8 cellular contexts compared by ENCODE assay signal in genomic region chr22:46578251-46578823, GRCh38. TPM values are rescaled to one million over a fixed set of nuclear protein-coding genes. Genes with fewer than 3 reads are reported as not detected.
A peak's percentile ranks its signal among the peaks of the same experiment; 100 is the strongest.
DNase-seq lines count a peak whose midpoint lies in the region; ATAC-seq, FAIRE-seq and TF ChIP-seq lines count a peak whose summit lies in the region.

No MANE protein-coding gene starts in this region.

- peaks cover 0 to 2% of the 10 kb centered on the region in 2 donors for H3K36me3 Mint-ChIP-seq in activated T-cell treated with anti-CD3 and anti-CD28 coated beads, Interleukin-2, amount 50 U/mL, for 72 hours (ENCODE audit: insufficient read depth in 2 of 2)

- WGBS in mesodermal cell (ENCODE audit: insufficient coverage in 2 of 2), 2 experiments, result 78 to 94% methylated on average over 7 to 8 of the region's 9 CpGs
- whole genome bisulfite sequencing in upper lobe of left lung, 2 donors, result 42 to 53% methylated on average over 6 to 9 of the region's 9 CpGs

- FAIRE-seq in bronchial epithelial cell (lab: Jason Lieb, UNC), result peak; percentile 32

- no peak for TF ChIP-seq CTCF in bronchial epithelial cell (IDR thresholded peaks at IDR 0.05; ENCODE audit: insufficient read depth, low read length, severe bottlenecking)
- peak in 1 of 6 experiments; percentile 1 for TF ChIP-seq CTCF in upper lobe of left lung (IDR thresholded peaks at IDR 0.05)

- H3K4me1 ChIP-seq in mesodermal cell (ENCODE audit: control insufficient read depth, insufficient read depth, low read length, poor library complexity, severe bottlenecking), result peaks cover 50% of the 10 kb centered on the region
- H3K4me1 ChIP-seq in upper lobe of left lung, result peaks cover 50 to 76% (median 67%) of the 10 kb centered on the region in 4 donors

- no peaks in the 10 kb centered on the region for H3K27me3 Mint-ChIP-seq in activated T-cell treated with anti-CD3 and anti-CD28 coated beads, Interleukin-2, amount 50 U/mL, for 72 hours (ENCODE audit: low read depth)

- no peak for TF ChIP-seq POLR2A in upper lobe of left lung (IDR thresholded peaks at IDR 0.05)

- H3K4me3 ChIP-seq in bronchial epithelial cell (ENCODE audit: low read depth, low read length) (peak overlapping the region; percentile 60), mesodermal cell (ENCODE audit: extremely low read depth, insufficient read depth, low read length, poor library complexity, severe bottlenecking) (peak overlapping the region; percentile 52), upper lobe of left lung (peak overlapping the region in 3 of 4 donors; percentile 68 to 81 (median 73))

- no peak for ATAC-seq in activated T-cell treated with anti-CD3 and anti-CD28 coated beads, Interleukin-2, amount 50 U/mL, for 72 hours (replicated peaks in 1 of 2)
- no peak for ATAC-seq in upper lobe of left lung (ENCODE audit: low FRiP score in 2 of 2)

- H3K9me3 ChIP-seq in mesodermal cell (ENCODE audit: control insufficient read depth, low read length) (no peaks in the 10 kb centered on the region), upper lobe of left lung (no peaks in the 10 kb centered on the region)

- no peak overlapping the region for H3K27ac ChIP-seq in mesodermal cell (ENCODE audit: low read depth, low read length, severe bottlenecking)
- peak overlapping the region; percentile 56 to 78 (median 71) for H3K27ac ChIP-seq in upper lobe of left lung

- H3K27ac Mint-ChIP-seq in activated T-cell treated with anti-CD3 and anti-CD28 coated beads, Interleukin-2, amount 50 U/mL, for 72 hours, result no peak overlapping the region

- peaks cover 51% of the 10 kb centered on the region for H3K4me1 Mint-ChIP-seq in activated T-cell treated with anti-CD3 and anti-CD28 coated beads, Interleukin-2, amount 50 U/mL, for 72 hours (ENCODE audit: low read depth)

- no peak for DNase-seq in activated T-cell treated with anti-CD3 and anti-CD28 coated beads, Interleukin-2, amount 50 U/mL, for 72 hours
- DNase-seq in activated T-cell treated with anti-CD3 and anti-CD28 coated beads, Interleukin-2, amount 50 U/mL, for 1 hour, result no peak
- no peak for DNase-seq in bronchial epithelial cell (ENCODE audit: low read depth)
- peak in 1 of 2 donors; percentile 64 for DNase-seq in upper lobe of left lung
- DNase-seq in NCI-H82 treated with DMSO at 0.1 percent for 48 hours (lab: John Stamatoyannopoulos, UW; ENCODE audit: unreplicated experiment), result no peak
- no peak for DNase-seq in putamen (ENCODE audit: low spot score)
- DNase-seq in cortex of kidney (lab: John Stamatoyannopoulos, UW), result no peak

- H3K36me3 ChIP-seq in bronchial epithelial cell (ENCODE audit: control insufficient read depth, insufficient read depth, low read length), result no peaks in the 10 kb centered on the region
- no peaks in the 10 kb centered on the region for H3K36me3 ChIP-seq in mesodermal cell (ENCODE audit: control insufficient read depth, insufficient read depth, low read length)
- H3K36me3 ChIP-seq in upper lobe of left lung, result no peaks in the 10 kb centered on the region

- H3K9me3 Mint-ChIP-seq in activated T-cell treated with anti-CD3 and anti-CD28 coated beads, Interleukin-2, amount 50 U/mL, for 72 hours, result no peaks in the 10 kb centered on the region

- H3K27me3 ChIP-seq in bronchial epithelial cell (ENCODE audit: control insufficient read depth, insufficient read depth, low read length) (peaks cover 1% of the 10 kb centered on the region), upper lobe of left lung (no peaks in the 10 kb centered on the region)

- TF ChIP-seq EP300 in upper lobe of left lung (IDR thresholded peaks at IDR 0.05), result no peak

- H3K4me3 Mint-ChIP-seq in activated T-cell treated with anti-CD3 and anti-CD28 coated beads, Interleukin-2, amount 50 U/mL, for 72 hours, result peak overlapping the region; percentile 92 to 96

RNA-seq across cellular contexts. Expression of gene CELSR1, which starts 40.9 kb away (rescaled TPM):
- 1 to 10 TPM in 1 of 2 donors, under 1 TPM in 1; 0.83 to 1.3 TPM for total RNA-seq in activated T-cell treated with anti-CD3 and anti-CD28 coated beads, Interleukin-2, amount 50 U/mL, for 72 hours
- total RNA-seq in bronchial epithelial cell (39.0 and 60.0 TPM in 2 replicates), upper lobe of left lung (100 to 1,000 TPM in 2 of 6 donors, 10 to 100 TPM in 4; 45.1 to 145 (median 80.1) TPM)
- 6.8 TPM for polyA plus RNA-seq in mesodermal cell (2013, experiment 1 of 2)
- 5.1 TPM for polyA plus RNA-seq in mesodermal cell (2013, experiment 2 of 2)

RNA-seq across cellular contexts. Expression of gene GRAMD4, which starts 41.8 kb away (rescaled TPM):
- 10 to 100 TPM; 42.8 to 53.5 TPM for total RNA-seq in activated T-cell treated with anti-CD3 and anti-CD28 coated beads, Interleukin-2, amount 50 U/mL, for 72 hours
- total RNA-seq in bronchial epithelial cell (16.8 and 27.3 TPM in 2 replicates), upper lobe of left lung (100 to 1,000 TPM in 3 of 6 donors, 10 to 100 TPM in 3; 59.8 to 302 (median 104) TPM)
- polyA plus RNA-seq in mesodermal cell (2013, experiment 1 of 2), result 21.6 TPM
- 26.5 TPM for polyA plus RNA-seq in mesodermal cell (2013, experiment 2 of 2)

Comparison
In these comparisons a context has a peak if more than half of its experiments do, and no peak if none do; other contexts are left out.
1. RNA of gene CELSR1, which starts 40.9 kb away (total RNA-seq): 45.1 to 145 TPM in upper lobe of left lung and 39.0 to 60.0 TPM in bronchial epithelial cell; 0.83 to 1.3 TPM in activated T-cell treated with anti-CD3 and anti-CD28 coated beads, Interleukin-2, amount 50 U/mL, for 72 hours; every median in the first group is over 10 times any median in the second.
2. Peak in every context shown above with its lines, with median percentiles within 50 percentile points of each other: H3K4me3 ChIP-seq.